ENCODE assay signal across 5 cellular contexts in the genomic region with DNA sequence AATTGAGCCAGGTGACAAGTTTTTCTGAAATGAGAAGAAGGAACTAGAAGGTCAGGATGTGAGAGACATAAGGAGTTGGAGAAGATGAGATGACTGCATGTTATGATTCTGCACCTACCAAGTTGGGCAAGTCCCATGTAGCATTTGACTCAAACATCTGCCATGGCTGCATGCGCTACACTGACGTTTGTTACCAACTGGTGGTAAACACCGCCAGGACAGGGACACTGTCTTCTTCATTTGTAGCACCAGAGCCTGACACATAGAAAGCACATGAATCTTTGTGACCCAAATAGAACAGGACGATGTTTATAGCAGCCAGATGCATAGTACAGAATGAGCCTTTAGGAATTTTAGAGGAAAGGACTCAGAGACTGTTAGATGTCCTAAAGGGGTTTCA.
"Had no signal": no experiment of that assay in that cellular context is flagged by ENCODE, and none has a peak within 500 bp of the region (broad histone marks: within the 10 kb centered on the region; RNA-seq: fewer than 3 reads in every experiment).

No MANE protein-coding gene starts in this region.

- DNase-seq: IMR-90 had no signal

- ATAC-seq: HepG2, K562 had no signal

- FAIRE-seq: HepG2, HTR-8/SVneo, K562 had no signal

- H3K27ac ChIP-seq: HL-60 had no signal

- H3K4me3 ChIP-seq: K562 had no signal
